In the genomic region with DNA sequence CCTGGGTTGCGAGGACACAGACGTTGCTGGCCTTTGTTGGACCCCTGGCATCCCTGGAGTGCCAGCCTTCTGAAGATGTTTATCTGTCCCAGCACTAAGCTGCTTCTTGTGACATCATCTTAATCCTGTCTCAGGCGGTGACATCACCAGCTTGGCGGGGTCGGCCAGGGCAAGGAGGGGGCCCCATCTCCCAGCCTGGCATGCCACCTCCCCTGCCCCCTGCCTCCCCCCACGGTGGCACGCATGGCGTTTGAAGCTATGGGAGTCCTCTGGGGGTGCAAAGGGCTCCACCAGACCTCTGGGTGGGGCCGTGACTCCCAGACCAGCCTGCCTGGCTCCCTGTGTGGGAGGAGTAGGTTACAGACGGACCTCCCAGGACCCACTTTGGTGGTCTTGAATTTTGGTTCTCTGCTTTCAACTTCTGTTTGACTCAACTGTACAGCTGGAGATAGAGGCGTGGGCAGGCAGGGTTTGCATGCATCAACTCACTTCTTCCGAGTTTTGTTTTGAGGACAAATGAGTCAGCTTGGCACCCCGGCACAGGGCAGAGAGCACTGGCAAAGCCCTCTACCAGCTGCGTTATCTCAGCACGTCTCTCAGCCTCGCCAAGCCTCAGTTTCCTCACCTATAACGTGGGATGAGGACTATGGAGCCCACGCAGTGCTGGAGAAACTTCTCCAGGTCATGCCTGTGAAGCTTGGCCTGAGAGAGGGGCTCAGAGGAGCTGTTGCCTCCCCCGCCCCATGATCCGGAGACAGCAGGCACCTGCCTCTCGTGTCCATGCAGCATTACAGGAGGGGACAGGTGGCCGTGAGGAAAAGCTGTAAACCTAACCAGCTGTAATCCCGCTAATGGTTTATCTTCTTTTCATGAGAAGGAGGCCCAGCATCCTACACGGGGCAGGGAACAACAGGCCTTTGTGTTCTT, we compare ENCODE assay signal across 12 cellular contexts. TPM values are rescaled to one million over a fixed set of nuclear protein-coding genes. Genes with fewer than 3 reads are reported as not detected.
A peak's percentile ranks its signal among the peaks of the same experiment; 100 is the strongest.
DNase-seq lines count a peak whose midpoint lies in the region; ATAC-seq and TF ChIP-seq lines count a peak whose summit lies in the region.
"Had no signal": no experiment of that assay in that cellular context is flagged by ENCODE, and none has a peak within 500 bp of the region (broad histone marks: within the 10 kb centered on the region; RNA-seq: fewer than 3 reads in every experiment).

No MANE protein-coding gene starts in this region.

- no peak for TF ChIP-seq POLR2A in gastroesophageal sphincter (IDR thresholded peaks at IDR 0.05)
- no peak for TF ChIP-seq POLR2A in vagina (IDR thresholded peaks at IDR 0.05)

- no peaks in the 10 kb centered on the region for H3K9me3 ChIP-seq in SJSA1 (replicated peaks)
- H3K9me3 ChIP-seq in gastroesophageal sphincter, result no peaks in the 10 kb centered on the region
- H3K9me3 ChIP-seq in vagina, result no peaks in the 10 kb centered on the region

- H3K4me1 ChIP-seq in SJSA1 (replicated peaks), result peaks cover 97% of the 10 kb centered on the region
- H3K4me1 ChIP-seq in gastroesophageal sphincter, result peaks cover 3 to 99% (median 74%) of the 10 kb centered on the region in 3 donors
- peaks cover 85% of the 10 kb centered on the region for H3K4me1 ChIP-seq in vagina

- 57 to 78% methylated on average over 4 to 8 of the region's 24 CpGs for WGBS in gastroesophageal sphincter (ENCODE audit: low coverage in 1 of 2), 2 donors

- intact Hi-C loops in vagina (cut with DNase I), result no loop called here

- H3K27me3 ChIP-seq in SJSA1 (replicated peaks) (no peaks in the 10 kb centered on the region), gastroesophageal sphincter (no peaks in the 10 kb centered on the region), vagina (no peaks in the 10 kb centered on the region)

- H3K36me3 ChIP-seq in SJSA1 (peaks cover 15% of the 10 kb centered on the region), gastroesophageal sphincter (no peaks in the 10 kb centered on the region), vagina (no peaks in the 10 kb centered on the region)

- ATAC-seq in gastroesophageal sphincter (no peak), HG03159 (IDR thresholded peaks at IDR 0.05; ENCODE audit: unreplicated experiment) (no peak)
- ATAC-seq in naive thymus-derived CD8-positive, alpha-beta T cell, result no peak

- H3K27me3 Mint-ChIP-seq in naive thymus-derived CD8-positive, alpha-beta T cell, result peaks cover 20 to 66% (median 30%) of the 10 kb centered on the region in 5 donors

- DNase-seq in stimulated activated naive CD4-positive, alpha-beta T cell treated with Interleukin-2 at 50 U/mL for 16 hours (lab: John Stamatoyannopoulos, UW), result peak; percentile 29
- no peak for DNase-seq in stimulated activated naive CD4-positive, alpha-beta T cell (lab: John Stamatoyannopoulos, UW)
- DNase-seq in SJSA1 (ENCODE audit: low read depth in 1 of 2, low spot score in 2 of 2) (peak; percentile 96 to 97), vagina (ENCODE audit: extremely low spot score in 2 of 2) (no peak), T1000 (lab: John Stamatoyannopoulos, UW) (no peak)
- DNase-seq in naive thymus-derived CD8-positive, alpha-beta T cell, result no peak
- DNase-seq: DMS79, RPMI8226 had no signal

- no peak for TF ChIP-seq EP300 in gastroesophageal sphincter (IDR thresholded peaks at IDR 0.05)

- no peak for TF ChIP-seq CTCF in gastroesophageal sphincter (IDR thresholded peaks at IDR 0.05)
- no peak for TF ChIP-seq CTCF in vagina (IDR thresholded peaks at IDR 0.05)

- H3K9me3 Mint-ChIP-seq in naive thymus-derived CD8-positive, alpha-beta T cell, result no peaks in the 10 kb centered on the region

- H3K4me3 ChIP-seq in SJSA1 (no peak overlapping the region), gastroesophageal sphincter (no peak overlapping the region), vagina (no peak overlapping the region)
- H3K4me3 ChIP-seq: smooth muscle cell had no signal

- no peak overlapping the region for H3K4me3 Mint-ChIP-seq in naive thymus-derived CD8-positive, alpha-beta T cell

- H3K27ac ChIP-seq in SJSA1, result peak overlapping the region; percentile 97
- H3K27ac ChIP-seq in gastroesophageal sphincter, result peak overlapping the region in 3 of 4 donors; percentile 86 to 93 (median 90)
- peak overlapping the region; percentile 89 for H3K27ac ChIP-seq in vagina
- H3K27ac ChIP-seq: HL-60 had no signal

- POLR2A ChIA-PET in naive thymus-derived CD8-positive, alpha-beta T cell (lab: Charles Lee), result no interaction called here

- no peaks in the 10 kb centered on the region for H3K36me3 Mint-ChIP-seq in naive thymus-derived CD8-positive, alpha-beta T cell

- no peak overlapping the region for H3K27ac Mint-ChIP-seq in naive thymus-derived CD8-positive, alpha-beta T cell

- H3K4me1 Mint-ChIP-seq in naive thymus-derived CD8-positive, alpha-beta T cell, result peaks cover 8 to 25% (median 18%) of the 10 kb centered on the region in 4 donors

RNA-seq across cellular contexts. Expression of a gene that starts 38.8 kb away (rescaled TPM):
- 86.7 and 94.7 TPM in 2 replicates for total RNA-seq in SJSA1 (2014; rRNA removed; shearing (Covaris generic))
- total RNA-seq in gastroesophageal sphincter (100 to 1,000 TPM; 121 to 206 (median 136) TPM), vagina (32.7 TPM)
- total RNA-seq in naive thymus-derived CD8-positive, alpha-beta T cell, result not detected
- polyA plus RNA-seq in naive thymus-derived CD8-positive, alpha-beta T cell, result not detected

Comparison
In these comparisons a context has a peak if more than half of its experiments do, and no peak if none do; other contexts are left out.
1. DNase-seq: peak in stimulated activated naive CD4-positive, alpha-beta T cell treated with Interleukin-2 at 50 U/mL for 16 hours (single experiment) and SJSA1 (2 of 2); none in stimulated activated naive CD4-positive, alpha-beta T cell (0 of 6), vagina (0 of 2), T1000 (single experiment) and naive thymus-derived CD8-positive, alpha-beta T cell (0 of 10).
2. RNA of a gene that starts 38.8 kb away (total RNA-seq): 121 to 206 TPM in gastroesophageal sphincter, 86.7 to 94.7 TPM in SJSA1 and 32.7 TPM in vagina (single experiment); not detected in naive thymus-derived CD8-positive, alpha-beta T cell; every median in the first group is over 10 times any median in the second.
3. Peak in every context shown above with its lines, with median percentiles within 50 percentile points of each other: H3K27ac ChIP-seq.